ENCODE assay signal across 2 cellular contexts in the genomic region with DNA sequence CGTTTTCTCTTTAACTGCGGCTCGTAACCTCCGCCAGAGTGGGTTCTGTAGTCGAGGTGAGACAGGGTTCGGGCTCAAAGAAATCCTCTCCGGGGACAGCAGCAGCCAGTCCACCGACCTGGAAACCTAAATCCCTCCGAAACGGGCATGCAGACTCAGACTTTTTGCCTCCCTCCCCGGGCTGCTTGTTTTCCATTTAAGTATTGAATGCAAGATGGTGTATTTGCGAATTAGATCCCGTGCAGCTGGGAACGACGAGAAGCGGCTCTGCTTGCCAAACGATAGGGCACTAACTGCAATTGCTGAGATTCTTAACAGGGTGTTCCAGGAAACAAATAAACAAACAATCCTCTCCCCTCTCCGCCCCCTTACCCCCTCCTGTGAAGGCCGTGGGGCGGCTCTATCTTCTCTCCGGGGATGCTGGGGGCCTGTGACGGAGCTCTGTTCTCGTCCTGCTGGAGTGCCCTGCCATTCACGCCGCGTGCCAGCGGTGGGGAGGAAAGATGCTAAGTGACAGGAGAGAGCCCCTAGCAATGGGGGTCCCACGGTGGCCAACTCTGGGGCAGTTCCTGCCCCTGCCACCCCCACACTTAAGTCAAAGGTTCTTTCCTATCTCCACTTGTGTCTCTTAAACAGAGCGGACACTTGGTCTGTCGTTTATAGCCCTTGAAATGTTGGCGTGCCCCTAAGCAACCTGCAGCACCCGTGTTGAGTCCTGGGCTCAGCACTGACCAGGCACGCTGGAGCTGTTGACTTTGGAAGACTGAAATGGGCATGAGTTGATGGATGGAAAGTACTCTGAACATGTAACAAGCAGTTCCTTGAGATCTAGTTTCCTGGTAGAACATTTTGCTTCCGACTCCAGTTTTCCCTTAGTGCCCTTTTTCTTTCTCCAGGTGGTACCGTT.
TF ChIP-seq lines count a peak whose summit lies in the region.

No MANE protein-coding gene starts in this region.

TF ChIP-seq in Ishikawa, 13 proteins besides CTCF, POLR2A, EP300 and RAD21 (continued from another document):
- TF ChIP-seq, protein P1, sequence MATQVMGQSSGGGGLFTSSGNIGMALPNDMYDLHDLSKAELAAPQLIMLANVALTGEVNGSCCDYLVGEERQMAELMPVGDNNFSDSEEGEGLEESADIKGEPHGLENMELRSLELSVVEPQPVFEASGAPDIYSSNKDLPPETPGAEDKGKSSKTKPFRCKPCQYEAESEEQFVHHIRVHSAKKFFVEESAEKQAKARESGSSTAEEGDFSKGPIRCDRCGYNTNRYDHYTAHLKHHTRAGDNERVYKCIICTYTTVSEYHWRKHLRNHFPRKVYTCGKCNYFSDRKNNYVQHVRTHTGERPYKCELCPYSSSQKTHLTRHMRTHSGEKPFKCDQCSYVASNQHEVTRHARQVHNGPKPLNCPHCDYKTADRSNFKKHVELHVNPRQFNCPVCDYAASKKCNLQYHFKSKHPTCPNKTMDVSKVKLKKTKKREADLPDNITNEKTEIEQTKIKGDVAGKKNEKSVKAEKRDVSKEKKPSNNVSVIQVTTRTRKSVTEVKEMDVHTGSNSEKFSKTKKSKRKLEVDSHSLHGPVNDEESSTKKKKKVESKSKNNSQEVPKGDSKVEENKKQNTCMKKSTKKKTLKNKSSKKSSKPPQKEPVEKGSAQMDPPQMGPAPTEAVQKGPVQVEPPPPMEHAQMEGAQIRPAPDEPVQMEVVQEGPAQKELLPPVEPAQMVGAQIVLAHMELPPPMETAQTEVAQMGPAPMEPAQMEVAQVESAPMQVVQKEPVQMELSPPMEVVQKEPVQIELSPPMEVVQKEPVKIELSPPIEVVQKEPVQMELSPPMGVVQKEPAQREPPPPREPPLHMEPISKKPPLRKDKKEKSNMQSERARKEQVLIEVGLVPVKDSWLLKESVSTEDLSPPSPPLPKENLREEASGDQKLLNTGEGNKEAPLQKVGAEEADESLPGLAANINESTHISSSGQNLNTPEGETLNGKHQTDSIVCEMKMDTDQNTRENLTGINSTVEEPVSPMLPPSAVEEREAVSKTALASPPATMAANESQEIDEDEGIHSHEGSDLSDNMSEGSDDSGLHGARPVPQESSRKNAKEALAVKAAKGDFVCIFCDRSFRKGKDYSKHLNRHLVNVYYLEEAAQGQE (IDR thresholded peaks at IDR 0.05; ENCODE audit: low read depth) = no peak

TF ChIP-seq in K562, 482 proteins besides CTCF, POLR2A, EP300 and RAD21:
- TF ChIP-seq, protein P2, sequence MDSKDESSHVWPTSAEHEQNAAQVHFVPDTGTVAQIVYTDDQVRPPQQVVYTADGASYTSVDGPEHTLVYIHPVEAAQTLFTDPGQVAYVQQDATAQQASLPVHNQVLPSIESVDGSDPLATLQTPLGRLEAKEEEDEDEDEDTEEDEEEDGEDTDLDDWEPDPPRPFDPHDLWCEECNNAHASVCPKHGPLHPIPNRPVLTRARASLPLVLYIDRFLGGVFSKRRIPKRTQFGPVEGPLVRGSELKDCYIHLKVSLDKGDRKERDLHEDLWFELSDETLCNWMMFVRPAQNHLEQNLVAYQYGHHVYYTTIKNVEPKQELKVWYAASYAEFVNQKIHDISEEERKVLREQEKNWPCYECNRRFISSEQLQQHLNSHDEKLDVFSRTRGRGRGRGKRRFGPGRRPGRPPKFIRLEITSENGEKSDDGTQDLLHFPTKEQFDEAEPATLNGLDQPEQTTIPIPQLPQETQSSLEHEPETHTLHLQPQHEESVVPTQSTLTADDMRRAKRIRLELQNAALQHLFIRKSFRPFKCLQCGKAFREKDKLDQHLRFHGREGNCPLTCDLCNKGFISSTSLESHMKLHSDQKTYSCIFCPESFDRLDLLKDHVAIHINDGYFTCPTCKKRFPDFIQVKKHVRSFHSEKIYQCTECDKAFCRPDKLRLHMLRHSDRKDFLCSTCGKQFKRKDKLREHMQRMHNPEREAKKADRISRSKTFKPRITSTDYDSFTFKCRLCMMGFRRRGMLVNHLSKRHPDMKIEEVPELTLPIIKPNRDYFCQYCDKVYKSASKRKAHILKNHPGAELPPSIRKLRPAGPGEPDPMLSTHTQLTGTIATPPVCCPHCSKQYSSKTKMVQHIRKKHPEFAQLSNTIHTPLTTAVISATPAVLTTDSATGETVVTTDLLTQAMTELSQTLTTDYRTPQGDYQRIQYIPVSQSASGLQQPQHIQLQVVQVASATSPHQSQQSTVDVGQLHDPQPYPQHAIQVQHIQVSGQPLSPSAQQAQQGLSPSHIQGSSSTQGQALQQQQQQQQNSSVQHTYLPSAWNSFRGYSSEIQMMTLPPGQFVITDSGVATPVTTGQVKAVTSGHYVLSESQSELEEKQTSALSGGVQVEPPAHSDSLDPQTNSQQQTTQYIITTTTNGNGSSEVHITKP (IDR thresholded peaks at IDR 0.05; ENCODE audit: partially characterized antibody) = peak; percentile 97
- TF ChIP-seq, protein P3, sequence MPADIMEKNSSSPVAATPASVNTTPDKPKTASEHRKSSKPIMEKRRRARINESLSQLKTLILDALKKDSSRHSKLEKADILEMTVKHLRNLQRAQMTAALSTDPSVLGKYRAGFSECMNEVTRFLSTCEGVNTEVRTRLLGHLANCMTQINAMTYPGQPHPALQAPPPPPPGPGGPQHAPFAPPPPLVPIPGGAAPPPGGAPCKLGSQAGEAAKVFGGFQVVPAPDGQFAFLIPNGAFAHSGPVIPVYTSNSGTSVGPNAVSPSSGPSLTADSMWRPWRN (IDR thresholded peaks at IDR 0.05; ENCODE audit: low read depth) = 0 out of 2 replicates have a peak, but pooled peaks have one; percentile 24
- TF ChIP-seq ILF3 (IDR thresholded peaks at IDR 0.05; ENCODE audit: borderline replicate concordance) (no peak), FOXJ3 (CRISPR knock-in tag; IDR thresholded peaks at IDR 0.05) (no peak), ATF7 (IDR thresholded peaks at IDR 0.05) (peak; percentile 73; the same call in 1 of the 2 replicates), ETV1 (tag; conservative IDR thresholded peaks at IDR 0.05; ENCODE audit: low read depth) (no peak), NR2F6 (CRISPR knock-in tag; IDR thresholded peaks at IDR 0.05) (no peak), ZBTB7A (IDR thresholded peaks at IDR 0.05; ENCODE audit: borderline replicate concordance, control insufficient read depth, low read depth, low read length) (peak; percentile 38; the same call in 1 of the 2 replicates), KDM1A (IDR thresholded peaks at IDR 0.05) (peak in 1 of 2 experiments; percentile 3; a peak in 2 of 4 replicates), TAF7 (tag; IDR thresholded peaks at IDR 0.05) (no peak), DPF2 (IDR thresholded peaks at IDR 0.05) (no peak), RBM15 (IDR thresholded peaks at IDR 0.05; ENCODE audit: insufficient read depth, low read length) (no peak), YY1 (IDR thresholded peaks at IDR 0.05; ENCODE audit: borderline replicate concordance in 1 of 3, control insufficient read depth in 1 of 3, extremely low read depth in 1 of 3, insufficient read depth in 3 of 3, insufficient read length in 1 of 3, insufficient replicate concordance in 2 of 3, low read depth in 1 of 3, low read length in 2 of 3) (peak in 1 of 3 experiments; percentile 10), SRF (CRISPR knock-in tag; IDR thresholded peaks at IDR 0.05) (0 out of 4 replicates have a peak, but pooled peaks of 1 of the 2 experiments have one; percentile 10), ZNF764 (CRISPR knock-in tag; IDR thresholded peaks at IDR 0.05; ENCODE audit: low read depth) (no peak), SREBF2 (CRISPR knock-in tag; IDR thresholded peaks at IDR 0.05) (no peak), ZNF324 (CRISPR knock-in tag; IDR thresholded peaks at IDR 0.05) (no peak), HNRNPL (IDR thresholded peaks at IDR 0.05; ENCODE audit: low read depth, low read length) (no peak), PHF21A (IDR thresholded peaks at IDR 0.05; ENCODE audit: borderline replicate concordance, low read depth) (0 out of 2 replicates have a peak, but pooled peaks have one; percentile 2)
- TF ChIP-seq, protein P4, sequence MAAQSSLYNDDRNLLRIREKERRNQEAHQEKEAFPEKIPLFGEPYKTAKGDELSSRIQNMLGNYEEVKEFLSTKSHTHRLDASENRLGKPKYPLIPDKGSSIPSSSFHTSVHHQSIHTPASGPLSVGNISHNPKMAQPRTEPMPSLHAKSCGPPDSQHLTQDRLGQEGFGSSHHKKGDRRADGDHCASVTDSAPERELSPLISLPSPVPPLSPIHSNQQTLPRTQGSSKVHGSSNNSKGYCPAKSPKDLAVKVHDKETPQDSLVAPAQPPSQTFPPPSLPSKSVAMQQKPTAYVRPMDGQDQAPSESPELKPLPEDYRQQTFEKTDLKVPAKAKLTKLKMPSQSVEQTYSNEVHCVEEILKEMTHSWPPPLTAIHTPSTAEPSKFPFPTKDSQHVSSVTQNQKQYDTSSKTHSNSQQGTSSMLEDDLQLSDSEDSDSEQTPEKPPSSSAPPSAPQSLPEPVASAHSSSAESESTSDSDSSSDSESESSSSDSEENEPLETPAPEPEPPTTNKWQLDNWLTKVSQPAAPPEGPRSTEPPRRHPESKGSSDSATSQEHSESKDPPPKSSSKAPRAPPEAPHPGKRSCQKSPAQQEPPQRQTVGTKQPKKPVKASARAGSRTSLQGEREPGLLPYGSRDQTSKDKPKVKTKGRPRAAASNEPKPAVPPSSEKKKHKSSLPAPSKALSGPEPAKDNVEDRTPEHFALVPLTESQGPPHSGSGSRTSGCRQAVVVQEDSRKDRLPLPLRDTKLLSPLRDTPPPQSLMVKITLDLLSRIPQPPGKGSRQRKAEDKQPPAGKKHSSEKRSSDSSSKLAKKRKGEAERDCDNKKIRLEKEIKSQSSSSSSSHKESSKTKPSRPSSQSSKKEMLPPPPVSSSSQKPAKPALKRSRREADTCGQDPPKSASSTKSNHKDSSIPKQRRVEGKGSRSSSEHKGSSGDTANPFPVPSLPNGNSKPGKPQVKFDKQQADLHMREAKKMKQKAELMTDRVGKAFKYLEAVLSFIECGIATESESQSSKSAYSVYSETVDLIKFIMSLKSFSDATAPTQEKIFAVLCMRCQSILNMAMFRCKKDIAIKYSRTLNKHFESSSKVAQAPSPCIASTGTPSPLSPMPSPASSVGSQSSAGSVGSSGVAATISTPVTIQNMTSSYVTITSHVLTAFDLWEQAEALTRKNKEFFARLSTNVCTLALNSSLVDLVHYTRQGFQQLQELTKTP (IDR thresholded peaks at IDR 0.05; ENCODE audit: low read depth in 1 of 2, partially characterized antibody in 2 of 2) = peak in 1 of 2 experiments; percentile 10
- TF ChIP-seq, protein P5, sequence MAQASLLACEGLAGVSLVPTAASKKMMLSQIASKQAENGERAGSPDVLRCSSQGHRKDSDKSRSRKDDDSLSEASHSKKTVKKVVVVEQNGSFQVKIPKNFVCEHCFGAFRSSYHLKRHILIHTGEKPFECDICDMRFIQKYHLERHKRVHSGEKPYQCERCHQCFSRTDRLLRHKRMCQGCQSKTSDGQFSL (CRISPR knock-in tag; IDR thresholded peaks at IDR 0.05) = 0 out of 2 replicates have a peak, but pooled peaks have one; percentile 19
- TF ChIP-seq, protein P5 (tag; IDR thresholded peaks at IDR 0.05) = no peak
- TF ChIP-seq, protein P6, sequence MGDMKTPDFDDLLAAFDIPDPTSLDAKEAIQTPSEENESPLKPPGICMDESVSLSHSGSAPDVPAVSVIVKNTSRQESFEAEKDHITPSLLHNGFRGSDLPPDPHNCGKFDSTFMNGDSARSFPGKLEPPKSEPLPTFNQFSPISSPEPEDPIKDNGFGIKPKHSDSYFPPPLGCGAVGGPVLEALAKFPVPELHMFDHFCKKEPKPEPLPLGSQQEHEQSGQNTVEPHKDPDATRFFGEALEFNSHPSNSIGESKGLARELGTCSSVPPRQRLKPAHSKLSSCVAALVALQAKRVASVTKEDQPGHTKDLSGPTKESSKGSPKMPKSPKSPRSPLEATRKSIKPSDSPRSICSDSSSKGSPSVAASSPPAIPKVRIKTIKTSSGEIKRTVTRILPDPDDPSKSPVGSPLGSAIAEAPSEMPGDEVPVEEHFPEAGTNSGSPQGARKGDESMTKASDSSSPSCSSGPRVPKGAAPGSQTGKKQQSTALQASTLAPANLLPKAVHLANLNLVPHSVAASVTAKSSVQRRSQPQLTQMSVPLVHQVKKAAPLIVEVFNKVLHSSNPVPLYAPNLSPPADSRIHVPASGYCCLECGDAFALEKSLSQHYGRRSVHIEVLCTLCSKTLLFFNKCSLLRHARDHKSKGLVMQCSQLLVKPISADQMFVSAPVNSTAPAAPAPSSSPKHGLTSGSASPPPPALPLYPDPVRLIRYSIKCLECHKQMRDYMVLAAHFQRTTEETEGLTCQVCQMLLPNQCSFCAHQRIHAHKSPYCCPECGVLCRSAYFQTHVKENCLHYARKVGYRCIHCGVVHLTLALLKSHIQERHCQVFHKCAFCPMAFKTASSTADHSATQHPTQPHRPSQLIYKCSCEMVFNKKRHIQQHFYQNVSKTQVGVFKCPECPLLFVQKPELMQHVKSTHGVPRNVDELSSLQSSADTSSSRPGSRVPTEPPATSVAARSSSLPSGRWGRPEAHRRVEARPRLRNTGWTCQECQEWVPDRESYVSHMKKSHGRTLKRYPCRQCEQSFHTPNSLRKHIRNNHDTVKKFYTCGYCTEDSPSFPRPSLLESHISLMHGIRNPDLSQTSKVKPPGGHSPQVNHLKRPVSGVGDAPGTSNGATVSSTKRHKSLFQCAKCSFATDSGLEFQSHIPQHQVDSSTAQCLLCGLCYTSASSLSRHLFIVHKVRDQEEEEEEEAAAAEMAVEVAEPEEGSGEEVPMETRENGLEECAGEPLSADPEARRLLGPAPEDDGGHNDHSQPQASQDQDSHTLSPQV (IDR thresholded peaks at IDR 0.05) = no peak
- TF ChIP-seq, protein P7, sequence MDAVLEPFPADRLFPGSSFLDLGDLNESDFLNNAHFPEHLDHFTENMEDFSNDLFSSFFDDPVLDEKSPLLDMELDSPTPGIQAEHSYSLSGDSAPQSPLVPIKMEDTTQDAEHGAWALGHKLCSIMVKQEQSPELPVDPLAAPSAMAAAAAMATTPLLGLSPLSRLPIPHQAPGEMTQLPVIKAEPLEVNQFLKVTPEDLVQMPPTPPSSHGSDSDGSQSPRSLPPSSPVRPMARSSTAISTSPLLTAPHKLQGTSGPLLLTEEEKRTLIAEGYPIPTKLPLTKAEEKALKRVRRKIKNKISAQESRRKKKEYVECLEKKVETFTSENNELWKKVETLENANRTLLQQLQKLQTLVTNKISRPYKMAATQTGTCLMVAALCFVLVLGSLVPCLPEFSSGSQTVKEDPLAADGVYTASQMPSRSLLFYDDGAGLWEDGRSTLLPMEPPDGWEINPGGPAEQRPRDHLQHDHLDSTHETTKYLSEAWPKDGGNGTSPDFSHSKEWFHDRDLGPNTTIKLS (IDR thresholded peaks at IDR 0.05; ENCODE audit: borderline replicate concordance, low read depth) = no peak
